In genomic region chr18:11751305-11752115, GRCh38 we compare ENCODE assay signal across 1 cellular context.
TF ChIP-seq lines count a peak whose summit lies in the region.

No MANE protein-coding gene starts in this region.

TF ChIP-seq in H1, 55 proteins besides CTCF, POLR2A, EP300 and RAD21 (continued from another document):
- TF ChIP-seq, protein P1, sequence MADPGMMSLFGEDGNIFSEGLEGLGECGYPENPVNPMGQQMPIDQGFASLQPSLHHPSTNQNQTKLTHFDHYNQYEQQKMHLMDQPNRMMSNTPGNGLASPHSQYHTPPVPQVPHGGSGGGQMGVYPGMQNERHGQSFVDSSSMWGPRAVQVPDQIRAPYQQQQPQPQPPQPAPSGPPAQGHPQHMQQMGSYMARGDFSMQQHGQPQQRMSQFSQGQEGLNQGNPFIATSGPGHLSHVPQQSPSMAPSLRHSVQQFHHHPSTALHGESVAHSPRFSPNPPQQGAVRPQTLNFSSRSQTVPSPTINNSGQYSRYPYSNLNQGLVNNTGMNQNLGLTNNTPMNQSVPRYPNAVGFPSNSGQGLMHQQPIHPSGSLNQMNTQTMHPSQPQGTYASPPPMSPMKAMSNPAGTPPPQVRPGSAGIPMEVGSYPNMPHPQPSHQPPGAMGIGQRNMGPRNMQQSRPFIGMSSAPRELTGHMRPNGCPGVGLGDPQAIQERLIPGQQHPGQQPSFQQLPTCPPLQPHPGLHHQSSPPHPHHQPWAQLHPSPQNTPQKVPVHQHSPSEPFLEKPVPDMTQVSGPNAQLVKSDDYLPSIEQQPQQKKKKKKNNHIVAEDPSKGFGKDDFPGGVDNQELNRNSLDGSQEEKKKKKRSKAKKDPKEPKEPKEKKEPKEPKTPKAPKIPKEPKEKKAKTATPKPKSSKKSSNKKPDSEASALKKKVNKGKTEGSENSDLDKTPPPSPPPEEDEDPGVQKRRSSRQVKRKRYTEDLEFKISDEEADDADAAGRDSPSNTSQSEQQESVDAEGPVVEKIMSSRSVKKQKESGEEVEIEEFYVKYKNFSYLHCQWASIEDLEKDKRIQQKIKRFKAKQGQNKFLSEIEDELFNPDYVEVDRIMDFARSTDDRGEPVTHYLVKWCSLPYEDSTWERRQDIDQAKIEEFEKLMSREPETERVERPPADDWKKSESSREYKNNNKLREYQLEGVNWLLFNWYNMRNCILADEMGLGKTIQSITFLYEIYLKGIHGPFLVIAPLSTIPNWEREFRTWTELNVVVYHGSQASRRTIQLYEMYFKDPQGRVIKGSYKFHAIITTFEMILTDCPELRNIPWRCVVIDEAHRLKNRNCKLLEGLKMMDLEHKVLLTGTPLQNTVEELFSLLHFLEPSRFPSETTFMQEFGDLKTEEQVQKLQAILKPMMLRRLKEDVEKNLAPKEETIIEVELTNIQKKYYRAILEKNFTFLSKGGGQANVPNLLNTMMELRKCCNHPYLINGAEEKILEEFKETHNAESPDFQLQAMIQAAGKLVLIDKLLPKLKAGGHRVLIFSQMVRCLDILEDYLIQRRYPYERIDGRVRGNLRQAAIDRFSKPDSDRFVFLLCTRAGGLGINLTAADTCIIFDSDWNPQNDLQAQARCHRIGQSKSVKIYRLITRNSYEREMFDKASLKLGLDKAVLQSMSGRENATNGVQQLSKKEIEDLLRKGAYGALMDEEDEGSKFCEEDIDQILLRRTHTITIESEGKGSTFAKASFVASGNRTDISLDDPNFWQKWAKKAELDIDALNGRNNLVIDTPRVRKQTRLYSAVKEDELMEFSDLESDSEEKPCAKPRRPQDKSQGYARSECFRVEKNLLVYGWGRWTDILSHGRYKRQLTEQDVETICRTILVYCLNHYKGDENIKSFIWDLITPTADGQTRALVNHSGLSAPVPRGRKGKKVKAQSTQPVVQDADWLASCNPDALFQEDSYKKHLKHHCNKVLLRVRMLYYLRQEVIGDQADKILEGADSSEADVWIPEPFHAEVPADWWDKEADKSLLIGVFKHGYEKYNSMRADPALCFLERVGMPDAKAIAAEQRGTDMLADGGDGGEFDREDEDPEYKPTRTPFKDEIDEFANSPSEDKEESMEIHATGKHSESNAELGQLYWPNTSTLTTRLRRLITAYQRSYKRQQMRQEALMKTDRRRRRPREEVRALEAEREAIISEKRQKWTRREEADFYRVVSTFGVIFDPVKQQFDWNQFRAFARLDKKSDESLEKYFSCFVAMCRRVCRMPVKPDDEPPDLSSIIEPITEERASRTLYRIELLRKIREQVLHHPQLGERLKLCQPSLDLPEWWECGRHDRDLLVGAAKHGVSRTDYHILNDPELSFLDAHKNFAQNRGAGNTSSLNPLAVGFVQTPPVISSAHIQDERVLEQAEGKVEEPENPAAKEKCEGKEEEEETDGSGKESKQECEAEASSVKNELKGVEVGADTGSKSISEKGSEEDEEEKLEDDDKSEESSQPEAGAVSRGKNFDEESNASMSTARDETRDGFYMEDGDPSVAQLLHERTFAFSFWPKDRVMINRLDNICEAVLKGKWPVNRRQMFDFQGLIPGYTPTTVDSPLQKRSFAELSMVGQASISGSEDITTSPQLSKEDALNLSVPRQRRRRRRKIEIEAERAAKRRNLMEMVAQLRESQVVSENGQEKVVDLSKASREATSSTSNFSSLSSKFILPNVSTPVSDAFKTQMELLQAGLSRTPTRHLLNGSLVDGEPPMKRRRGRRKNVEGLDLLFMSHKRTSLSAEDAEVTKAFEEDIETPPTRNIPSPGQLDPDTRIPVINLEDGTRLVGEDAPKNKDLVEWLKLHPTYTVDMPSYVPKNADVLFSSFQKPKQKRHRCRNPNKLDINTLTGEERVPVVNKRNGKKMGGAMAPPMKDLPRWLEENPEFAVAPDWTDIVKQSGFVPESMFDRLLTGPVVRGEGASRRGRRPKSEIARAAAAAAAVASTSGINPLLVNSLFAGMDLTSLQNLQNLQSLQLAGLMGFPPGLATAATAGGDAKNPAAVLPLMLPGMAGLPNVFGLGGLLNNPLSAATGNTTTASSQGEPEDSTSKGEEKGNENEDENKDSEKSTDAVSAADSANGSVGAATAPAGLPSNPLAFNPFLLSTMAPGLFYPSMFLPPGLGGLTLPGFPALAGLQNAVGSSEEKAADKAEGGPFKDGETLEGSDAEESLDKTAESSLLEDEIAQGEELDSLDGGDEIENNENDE (IDR thresholded peaks at IDR 0.05; ENCODE audit: insufficient replicate concordance, low read length) = no peak
- TF ChIP-seq CBX8 (IDR thresholded peaks at IDR 0.05; ENCODE audit: borderline replicate concordance, low read depth, low read length) (no peak), KDM4A (IDR thresholded peaks at IDR 0.05; ENCODE audit: low read depth, low read length, severe bottlenecking) (peak; percentile 22), CREB1 (IDR thresholded peaks at IDR 0.05) (peak; percentile 40; the same call in 1 of the 2 replicates), NANOG (IDR thresholded peaks at IDR 0.05; ENCODE audit: insufficient read depth, low read depth, low read length, poor library complexity, severe bottlenecking) (no peak), POU5F1 (IDR thresholded peaks at IDR 0.05; ENCODE audit: low read depth, low read length) (no peak), PHF8 (conservative IDR thresholded peaks at IDR 0.05; ENCODE audit: low read depth, low read length) (peak; percentile 48; the same call in 1 of the 2 replicates)
- TF ChIP-seq, protein P2, sequence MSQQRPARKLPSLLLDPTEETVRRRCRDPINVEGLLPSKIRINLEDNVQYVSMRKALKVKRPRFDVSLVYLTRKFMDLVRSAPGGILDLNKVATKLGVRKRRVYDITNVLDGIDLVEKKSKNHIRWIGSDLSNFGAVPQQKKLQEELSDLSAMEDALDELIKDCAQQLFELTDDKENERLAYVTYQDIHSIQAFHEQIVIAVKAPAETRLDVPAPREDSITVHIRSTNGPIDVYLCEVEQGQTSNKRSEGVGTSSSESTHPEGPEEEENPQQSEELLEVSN (IDR thresholded peaks at IDR 0.05) = peak; percentile 74
